Comparison of ENCODE assay signal across 13 cellular contexts in the genomic region with DNA sequence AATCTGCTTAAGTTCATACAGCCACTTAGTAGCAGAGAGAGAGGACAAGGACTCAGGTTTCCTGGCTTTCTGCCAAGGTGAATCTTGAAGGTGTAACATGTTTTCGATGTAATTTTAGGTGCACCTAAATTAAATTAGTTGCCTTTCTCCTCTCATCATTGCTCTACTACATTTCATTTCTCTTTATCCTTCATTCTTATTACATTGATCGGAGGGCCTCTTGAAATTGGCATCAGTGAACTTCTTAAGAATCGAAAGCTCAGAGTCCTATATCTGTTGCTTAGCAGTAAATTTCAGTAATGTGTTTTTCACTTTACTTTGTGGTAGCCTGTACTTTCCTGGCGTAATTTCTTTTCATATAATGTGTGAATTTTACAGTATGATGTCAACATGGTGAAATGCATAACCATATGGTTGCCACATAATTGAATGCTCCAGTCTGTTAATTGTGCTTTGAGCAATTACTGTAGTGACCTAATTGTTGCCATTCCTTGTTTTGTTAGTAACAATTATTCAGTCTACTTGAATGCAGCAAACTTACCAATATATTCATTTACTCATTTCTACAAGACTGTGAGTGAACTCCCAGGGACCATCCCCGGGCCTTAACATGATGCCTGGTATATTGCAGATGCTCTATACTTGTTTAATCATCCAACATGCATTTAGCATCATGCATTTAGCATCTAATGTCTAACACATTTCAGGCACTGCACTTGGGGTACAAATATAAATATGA.
A peak's percentile ranks its signal among the peaks of the same experiment; 100 is the strongest.
DNase-seq lines count a peak whose midpoint lies in the region; ATAC-seq and TF ChIP-seq lines count a peak whose summit lies in the region.
"Had no signal": no experiment of that assay in that cellular context is flagged by ENCODE, and none has a peak within 500 bp of the region (broad histone marks: within the 10 kb centered on the region; RNA-seq: fewer than 3 reads in every experiment).

No MANE protein-coding gene starts in this region.

- H3K36me3 ChIP-seq in A673 (ENCODE audit: insufficient read depth, low read length, poor library complexity, severe bottlenecking), result no peaks in the 10 kb centered on the region
- no peaks in the 10 kb centered on the region for H3K36me3 ChIP-seq in effector memory CD4-positive, alpha-beta T cell (ENCODE audit: control insufficient read depth, insufficient read depth, low read length)
- H3K36me3 ChIP-seq: lower lobe of right lung, SJCRH30 had no signal

- H3K27me3 Mint-ChIP-seq in T-helper 1 cell treated with Interleukin-12 subunit alpha and Interleukin-12 subunit beta and Interleukin-4 antibody, amounts not matched to agents 30 μg/mL and 1 μg/mL, for 36 hours (ENCODE audit: low read depth), result no peaks in the 10 kb centered on the region

- ATAC-seq in HG03159 (IDR thresholded peaks at IDR 0.05; ENCODE audit: unreplicated experiment), result no peak
- ATAC-seq: lower lobe of right lung had no signal

- intact Hi-C loops in A673 (cut with micrococcal nuclease; ENCODE audit: unreplicated experiment), result loop anchor here (5.0 kb wide), 1 partner anchor 38 kb away; no protein-coding TSS in a partner anchor

- H3K9me3 ChIP-seq in A673 (ENCODE audit: low read depth, low read length, poor library complexity, severe bottlenecking), result no peaks in the 10 kb centered on the region
- H3K9me3 ChIP-seq in effector memory CD4-positive, alpha-beta T cell (ENCODE audit: control insufficient read depth, low read length), result no peaks in the 10 kb centered on the region
- H3K9me3 ChIP-seq: Caco-2, lower lobe of right lung, SJCRH30 had no signal

- no peak overlapping the region for H3K4me3 ChIP-seq in A673 (ENCODE audit: low read depth, low read length, poor library complexity, severe bottlenecking)
- no peak overlapping the region for H3K4me3 ChIP-seq in effector memory CD4-positive, alpha-beta T cell (ENCODE audit: insufficient read depth, low read depth, low read length, poor library complexity, severe bottlenecking)
- H3K4me3 ChIP-seq: lower lobe of right lung, SJCRH30 had no signal

- peak overlapping the region; percentile 8 for H3K27ac ChIP-seq in A673 (ENCODE audit: low read depth, low read length, poor library complexity, severe bottlenecking)
- peak overlapping the region; percentile 44 for H3K27ac ChIP-seq in effector memory CD4-positive, alpha-beta T cell (ENCODE audit: insufficient read depth, low read length, poor library complexity, severe bottlenecking)
- H3K27ac ChIP-seq: KMS-11, lower lobe of right lung, SJCRH30 had no signal

- peaks cover 78% of the 10 kb centered on the region for H3K4me1 ChIP-seq in A673 (ENCODE audit: insufficient read depth, low read length, poor library complexity, severe bottlenecking)
- peaks cover 57% of the 10 kb centered on the region for H3K4me1 ChIP-seq in effector memory CD4-positive, alpha-beta T cell (ENCODE audit: control insufficient read depth, insufficient read depth, low read length, poor library complexity, severe bottlenecking)

- TF ChIP-seq CTCF in A673 (conservative IDR thresholded peaks at IDR 0.05; ENCODE audit: low read depth, low read length), result no peak

- peak overlapping the region; percentile 52 for H3K4me3 Mint-ChIP-seq in T-helper 1 cell treated with Interleukin-12 subunit alpha and Interleukin-12 subunit beta and Interleukin-4 antibody, amounts not matched to agents 30 μg/mL and 1 μg/mL, for 36 hours

- H3K27me3 ChIP-seq in A673 (replicated peaks; ENCODE audit: insufficient read depth, low read depth, low read length, poor library complexity), result no peaks in the 10 kb centered on the region
- H3K27me3 ChIP-seq in effector memory CD4-positive, alpha-beta T cell (replicated peaks; ENCODE audit: control insufficient read depth, insufficient read depth, low read length, poor library complexity, severe bottlenecking), result no peaks in the 10 kb centered on the region
- H3K27me3 ChIP-seq: SJCRH30 had no signal

- H3K4me1 Mint-ChIP-seq in T-helper 1 cell treated with Interleukin-12 subunit alpha and Interleukin-12 subunit beta and Interleukin-4 antibody, amounts not matched to agents 30 μg/mL and 1 μg/mL, for 36 hours (ENCODE audit: low read depth), result peaks cover 64% of the 10 kb centered on the region

- H3K27ac Mint-ChIP-seq in T-helper 1 cell treated with Interleukin-12 subunit alpha and Interleukin-12 subunit beta and Interleukin-4 antibody, amounts not matched to agents 30 μg/mL and 1 μg/mL, for 36 hours, result peak overlapping the region; percentile 88

- CTCF ChIA-PET in A673 (lab: Charles Lee), result no interaction called here

- DNase-seq in A673 (ENCODE audit: low spot score), result no peak
- peak; percentile 7 for DNase-seq in COR-L47 (lab: John Stamatoyannopoulos, UW)
- DNase-seq in effector memory CD4-positive, alpha-beta T cell, result no peak
- DNase-seq in T-helper 9 cell, result no peak
- no peak for DNase-seq in activated effector memory CD4-positive, alpha-beta T cell treated with anti-CD3 and anti-CD28 coated beads, Interleukin-2, amount 50 U/mL, for 16 hours
- DNase-seq in foreskin melanocyte, result no peak
- DNase-seq: Caco-2, lower lobe of right lung, NCI-H526 treated with DMSO at 0.1 percent for 48 hours had no signal

- POLR2A ChIA-PET in A673 (lab: Charles Lee; ENCODE audit: low non-redundant PET), result no interaction called here

- no peaks in the 10 kb centered on the region for H3K9me3 Mint-ChIP-seq in T-helper 1 cell treated with Interleukin-12 subunit alpha and Interleukin-12 subunit beta and Interleukin-4 antibody, amounts not matched to agents 30 μg/mL and 1 μg/mL, for 36 hours

- BruUV-seq in A673 (replicated peaks; lab: Mats Ljungman, UMichigan), result no TSS peak

- H3K36me3 Mint-ChIP-seq in T-helper 1 cell treated with Interleukin-12 subunit alpha and Interleukin-12 subunit beta and Interleukin-4 antibody, amounts not matched to agents 30 μg/mL and 1 μg/mL, for 36 hours (ENCODE audit: low read depth), result peaks cover 3% of the 10 kb centered on the region
